In genomic region chr15:34341922-34342736, GRCh38 we compare ENCODE assay signal across 8 cellular contexts. TPM values are rescaled to one million over a fixed set of nuclear protein-coding genes. Genes with fewer than 3 reads are reported as not detected.
DNase-seq lines count a peak whose midpoint lies in the region; ATAC-seq and TF ChIP-seq lines count a peak whose summit lies in the region.

No MANE protein-coding gene starts in this region.

- ATAC-seq in HG02642 (IDR thresholded peaks at IDR 0.05; ENCODE audit: poor library complexity, unreplicated experiment), result no peak

- 52% methylated on average over 36 of the region's 36 CpGs for WGBS in HUES64

- peaks cover 35% of the 10 kb centered on the region for H3K4me1 Mint-ChIP-seq in chondrocyte (ENCODE audit: low read depth)

- H3K4me1 ChIP-seq in HUES64 (ENCODE audit: insufficient read depth, low read length) (peaks cover under 1% of the 10 kb centered on the region; the same call in 1 of the 2 replicates), muscle layer of colon (ENCODE audit: insufficient read depth, low read length) (peaks cover 7% of the 10 kb centered on the region)

- H3K9me3 ChIP-seq in HUES64 (ENCODE audit: insufficient read depth, low read depth, low read length), result no peaks in the 10 kb centered on the region
- H3K9me3 ChIP-seq in muscle layer of colon (ENCODE audit: low read length), result no peaks in the 10 kb centered on the region

- peak overlapping the region; percentile 63 for H3K4me3 ChIP-seq in AG09309 (ENCODE audit: control insufficient read depth, low read depth, low read length)
- H3K4me3 ChIP-seq in HUES64 (ENCODE audit: low read length), result peak overlapping the region; percentile 83
- peak overlapping the region; percentile 66 to 97 for H3K4me3 ChIP-seq in muscle layer of colon (ENCODE audit: low read depth in 1 of 2, low read length in 2 of 2)

- DNase-seq in AG09309 (ENCODE audit: low read depth), result no peak
- no peak for DNase-seq in chondrocyte (ENCODE audit: low spot score)
- no peak for DNase-seq in NCI-H1092 treated with DMSO at 0.1 percent for 48 hours (lab: John Stamatoyannopoulos, UW)
- no peak for DNase-seq in GDM1 (lab: John Stamatoyannopoulos, UW)
- DNase-seq in GM10266 (ENCODE audit: extremely low spot score), result no peak

- H3K9me3 Mint-ChIP-seq in chondrocyte (ENCODE audit: low read depth), result no peaks in the 10 kb centered on the region

- peaks cover 10% of the 10 kb centered on the region for H3K36me3 Mint-ChIP-seq in chondrocyte (ENCODE audit: low read depth)

- peaks cover 30% of the 10 kb centered on the region for H3K36me3 ChIP-seq in HUES64 (ENCODE audit: insufficient read depth, low read length)
- peaks cover 4% of the 10 kb centered on the region for H3K36me3 ChIP-seq in muscle layer of colon (ENCODE audit: insufficient read depth, low read length)

- H3K27ac ChIP-seq in HUES64 (ENCODE audit: low read depth, low read length) (peak overlapping the region; percentile 79; the same call in 1 of the 2 replicates), muscle layer of colon (ENCODE audit: low read depth, low read length) (peak overlapping the region; percentile 83)

- H3K27me3 Mint-ChIP-seq in chondrocyte (ENCODE audit: low read depth), result no peaks in the 10 kb centered on the region

- TF ChIP-seq CTCF in AG09309 (IDR thresholded peaks at IDR 0.05; ENCODE audit: control insufficient read depth, insufficient read depth, low read depth, low read length, missing control alignments) (no peak), chondrocyte (IDR thresholded peaks at IDR 0.05) (no peak), GM10266 (IDR thresholded peaks at IDR 0.05; ENCODE audit: control insufficient read depth, insufficient read depth, low read depth, missing control alignments) (no peak)

- no peaks in the 10 kb centered on the region for H3K27me3 ChIP-seq in HUES64 (ENCODE audit: insufficient read depth, low read length)
- H3K27me3 ChIP-seq in muscle layer of colon (ENCODE audit: control insufficient read depth in 1 of 2, insufficient read depth in 2 of 2, low read length in 2 of 2), result no peaks in the 10 kb centered on the region

- no peak overlapping the region for H3K4me3 Mint-ChIP-seq in chondrocyte (ENCODE audit: unreplicated experiment)

- H3K27ac Mint-ChIP-seq in chondrocyte (ENCODE audit: unreplicated experiment), result peak overlapping the region; percentile 70

- H3K9ac ChIP-seq in HUES64 (ENCODE audit: low read depth, low read length) (peak overlapping the region; percentile 89), muscle layer of colon (ENCODE audit: low read length) (peak overlapping the region; percentile 89)

RNA-seq across cellular contexts. Expression of gene NOP10, which starts 0.8 kb away (rescaled TPM):
- 305 TPM for polyA plus RNA-seq in HUES64 (2013, experiment 1 of 2)
- polyA plus RNA-seq in HUES64 (2013, experiment 2 of 2), result 296 TPM
- 152 to 166 TPM (median 158 TPM) in 3 replicates for total RNA-seq in chondrocyte

RNA-seq across cellular contexts. Expression of gene NUTM1, which starts 1.0 kb away (rescaled TPM):
- polyA plus RNA-seq in HUES64 (2013, experiment 1 of 2), result 0.30 TPM
- 0.13 TPM for polyA plus RNA-seq in HUES64 (2013, experiment 2 of 2)
- not detected in 3 replicates for total RNA-seq in chondrocyte

RNA-seq across cellular contexts. Expression of gene SLC12A6, which starts 4.5 kb away (rescaled TPM):
- 5.6 TPM for polyA plus RNA-seq in HUES64 (2013, experiment 1 of 2)
- 5.1 TPM for polyA plus RNA-seq in HUES64 (2013, experiment 2 of 2)
- total RNA-seq in chondrocyte, result 20.0 to 25.5 TPM (median 20.8 TPM) in 3 replicates

RNA-seq across cellular contexts. Expression of gene LPCAT4, which starts 24.9 kb away (rescaled TPM):
- polyA plus RNA-seq in HUES64 (2013, experiment 1 of 2), result 28.7 TPM
- 28.3 TPM for polyA plus RNA-seq in HUES64 (2013, experiment 2 of 2)
- total RNA-seq in chondrocyte, result 30.4 to 36.1 TPM (median 32.1 TPM) in 3 replicates
